ENCODE assay signal across 18 cellular contexts in genomic region chr2:128789221-128789620, GRCh38.
DNase-seq lines count a peak whose midpoint lies in the region; ATAC-seq and TF ChIP-seq lines count a peak whose summit lies in the region.
"Had no signal": no experiment of that assay in that cellular context is flagged by ENCODE, and none has a peak within 500 bp of the region (broad histone marks: within the 10 kb centered on the region; RNA-seq: fewer than 3 reads in every experiment).

No MANE protein-coding gene starts in this region.

- no peaks in the 10 kb centered on the region for H3K36me3 ChIP-seq in spleen
- H3K36me3 ChIP-seq: SJSA1 had no signal

- intact Hi-C loops in spleen (cut with DNase I; ENCODE audit: low total_unique reads) = no loop called here
- intact Hi-C loops in activated CD4-positive, alpha-beta T cell treated with anti-CD3 and anti-CD28 coated beads, Interleukin-2, amount 10 ng/mL, durations not matched to agents 24 days and 14 days (cut with micrococcal nuclease) = no loop called here

- no peak for TF ChIP-seq CTCF in spleen (IDR thresholded peaks at IDR 0.05 in 8 of 11, conservative IDR thresholded peaks at IDR 0.05 in 3 of 11)

- no peak for TF ChIP-seq POLR2A in spleen (IDR thresholded peaks at IDR 0.05)

- no peak overlapping the region for H3K4me3 ChIP-seq in spleen
- H3K4me3 ChIP-seq: GM23248, PC-9, SJSA1 had no signal

- H3K27ac Mint-ChIP-seq in activated CD4-positive, alpha-beta T cell treated with anti-CD3 and anti-CD28 coated beads, Interleukin-2, amount 10 ng/mL, durations not matched to agents 24 days and 14 days = no peak overlapping the region
- H3K27ac Mint-ChIP-seq: IgD-negative memory B cell had no signal

- WGBS in spleen, 5 donors = 75 to 86% (median 85%) methylated on average over 4 to 6 of the region's 6 CpGs

- no peaks in the 10 kb centered on the region for H3K36me3 Mint-ChIP-seq in activated CD4-positive, alpha-beta T cell treated with anti-CD3 and anti-CD28 coated beads, Interleukin-2, amount 10 ng/mL, durations not matched to agents 24 days and 14 days (ENCODE audit: low read depth)
- H3K36me3 Mint-ChIP-seq: IgD-negative memory B cell had no signal

- H3K4me1 ChIP-seq in spleen = no peaks in the 10 kb centered on the region
- H3K4me1 ChIP-seq: SJSA1 had no signal

- ATAC-seq in left lobe of liver (no peak), HG03108 (IDR thresholded peaks at IDR 0.05; ENCODE audit: unreplicated experiment) (no peak), GM21515 (IDR thresholded peaks at IDR 0.05; ENCODE audit: unreplicated experiment) (no peak)
- ATAC-seq: Right ventricle myocardium inferior had no signal

- peak; percentile 10 for DNase-seq in activated CD8-positive, alpha-beta memory T cell treated with anti-CD3 and anti-CD28 coated beads, Interleukin-2, amount 50 U/mL, for 48 hours
- no peak for DNase-seq in activated CD8-positive, alpha-beta memory T cell treated with anti-CD3 and anti-CD28 coated beads, Interleukin-2, amount 50 U/mL, for 4 hours
- DNase-seq in left lobe of liver (ENCODE audit: low spot score) = peak; percentile 24
- peak; percentile 48 for DNase-seq in spleen
- DNase-seq in activated CD4-positive, alpha-beta T cell treated with anti-CD3 and anti-CD28 coated beads, Interleukin-2, amount 10 ng/mL, durations not matched to agents 24 days and 14 days = no peak
- DNase-seq: Calu3, GM23248, MM.1S, NCI-H2029, NCI-H526 treated with DMSO at 0.1 percent for 48 hours, PC-9 had no signal

- no peak overlapping the region for H3K4me3 Mint-ChIP-seq in activated CD4-positive, alpha-beta T cell treated with anti-CD3 and anti-CD28 coated beads, Interleukin-2, amount 10 ng/mL, durations not matched to agents 24 days and 14 days
- H3K4me3 Mint-ChIP-seq: H9, IgD-negative memory B cell had no signal

- H3K9me3 Mint-ChIP-seq in activated CD4-positive, alpha-beta T cell treated with anti-CD3 and anti-CD28 coated beads, Interleukin-2, amount 10 ng/mL, durations not matched to agents 24 days and 14 days = peaks cover 9% of the 10 kb centered on the region

- H3K4me1 Mint-ChIP-seq in activated CD4-positive, alpha-beta T cell treated with anti-CD3 and anti-CD28 coated beads, Interleukin-2, amount 10 ng/mL, durations not matched to agents 24 days and 14 days = no peaks in the 10 kb centered on the region

- H3K27me3 ChIP-seq in spleen (replicated peaks in 1 of 7) = peaks cover 0 to 5% (median 0%) of the 10 kb centered on the region in 7 donors

- no peak overlapping the region for H3K27ac ChIP-seq in spleen
- H3K27ac ChIP-seq: GM23248, KMS-11, PC-9, SJSA1 had no signal

- no peaks in the 10 kb centered on the region for H3K27me3 Mint-ChIP-seq in activated CD4-positive, alpha-beta T cell treated with anti-CD3 and anti-CD28 coated beads, Interleukin-2, amount 10 ng/mL, durations not matched to agents 24 days and 14 days

- H3K9me3 ChIP-seq in spleen = no peaks in the 10 kb centered on the region
- H3K9me3 ChIP-seq: SJSA1 had no signal

Comparison
In these comparisons a context has a peak if more than half of its experiments do, and no peak if none do; other contexts are left out.
1. DNase-seq: peak in activated CD8-positive, alpha-beta memory T cell treated with anti-CD3 and anti-CD28 coated beads, Interleukin-2, amount 50 U/mL, for 48 hours (single experiment), left lobe of liver (single experiment) and spleen (single experiment); none in activated CD8-positive, alpha-beta memory T cell treated with anti-CD3 and anti-CD28 coated beads, Interleukin-2, amount 50 U/mL, for 4 hours (single experiment) and activated CD4-positive, alpha-beta T cell treated with anti-CD3 and anti-CD28 coated beads, Interleukin-2, amount 10 ng/mL, durations not matched to agents 24 days and 14 days (single experiment).